1 cellular context compared by ENCODE assay signal in the genomic region with DNA sequence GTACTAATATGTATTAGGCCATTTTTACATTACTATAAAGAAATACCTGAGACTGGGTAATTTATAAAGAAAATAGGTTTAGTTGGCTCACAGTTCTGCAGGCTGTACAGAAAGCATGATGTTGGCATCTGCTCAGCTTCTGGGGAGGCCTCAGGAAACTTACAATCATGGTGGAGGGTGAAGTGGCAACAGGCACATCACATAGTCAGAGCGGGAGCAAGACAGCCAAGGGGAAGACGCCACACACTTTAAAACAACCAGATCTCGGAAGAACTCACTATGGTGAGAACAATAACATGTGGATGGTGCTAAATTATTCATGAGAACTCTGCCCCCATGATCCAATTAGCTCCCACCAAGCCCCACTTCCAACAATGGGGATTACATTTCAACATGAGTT.
A peak's percentile ranks its signal among the peaks of the same experiment; 100 is the strongest.
TF ChIP-seq lines count a peak whose summit lies in the region.

No MANE protein-coding gene starts in this region.

TF ChIP-seq in K562, 482 proteins besides CTCF, POLR2A, EP300 and RAD21 (continued from another document):
- TF ChIP-seq CHAMP1 (IDR thresholded peaks at IDR 0.05) (peak; percentile 59; the same call in 1 of the 2 replicates), CC2D1A (IDR thresholded peaks at IDR 0.05) (peak; percentile 24; the same call in 1 of the 2 replicates)
- TF ChIP-seq, protein P1, sequence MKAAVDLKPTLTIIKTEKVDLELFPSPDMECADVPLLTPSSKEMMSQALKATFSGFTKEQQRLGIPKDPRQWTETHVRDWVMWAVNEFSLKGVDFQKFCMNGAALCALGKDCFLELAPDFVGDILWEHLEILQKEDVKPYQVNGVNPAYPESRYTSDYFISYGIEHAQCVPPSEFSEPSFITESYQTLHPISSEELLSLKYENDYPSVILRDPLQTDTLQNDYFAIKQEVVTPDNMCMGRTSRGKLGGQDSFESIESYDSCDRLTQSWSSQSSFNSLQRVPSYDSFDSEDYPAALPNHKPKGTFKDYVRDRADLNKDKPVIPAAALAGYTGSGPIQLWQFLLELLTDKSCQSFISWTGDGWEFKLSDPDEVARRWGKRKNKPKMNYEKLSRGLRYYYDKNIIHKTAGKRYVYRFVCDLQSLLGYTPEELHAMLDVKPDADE (conservative IDR thresholded peaks at IDR 0.05; ENCODE audit: control insufficient read depth, low read depth, low read length), result no peak
